ENCODE assay signal across 1 cellular context in the genomic region with DNA sequence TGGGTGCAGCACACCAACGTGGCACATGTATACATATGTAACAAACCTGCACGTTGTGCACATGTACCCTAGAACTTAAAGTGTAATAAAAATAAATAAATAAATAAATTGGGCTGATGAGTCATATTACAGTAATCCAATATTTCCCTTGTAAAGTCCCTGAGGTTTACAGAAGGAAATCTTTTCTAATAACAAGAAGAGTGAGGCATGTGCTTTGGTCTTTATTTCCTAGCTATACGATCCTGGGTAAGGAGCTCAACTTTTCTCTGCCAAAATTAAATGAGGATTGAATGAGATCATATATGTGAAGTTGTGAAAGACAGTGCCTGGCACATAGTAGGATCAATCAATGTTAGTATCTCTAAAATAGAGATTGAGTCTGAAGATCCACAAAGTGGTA. TPM values are rescaled to one million over a fixed set of nuclear protein-coding genes. Genes with fewer than 3 reads are reported as not detected.
"Had no signal": no experiment of that assay in that cellular context is flagged by ENCODE, and none has a peak within 500 bp of the region (broad histone marks: within the 10 kb centered on the region; RNA-seq: fewer than 3 reads in every experiment).

No MANE protein-coding gene starts in this region.

RNA-seq across cellular contexts. Expression of gene CLEC18A, which starts 57.5 kb away (rescaled TPM):
- total RNA-seq: occipital lobe had no signal
